Comparison of ENCODE assay signal across 8 cellular contexts in the genomic region with DNA sequence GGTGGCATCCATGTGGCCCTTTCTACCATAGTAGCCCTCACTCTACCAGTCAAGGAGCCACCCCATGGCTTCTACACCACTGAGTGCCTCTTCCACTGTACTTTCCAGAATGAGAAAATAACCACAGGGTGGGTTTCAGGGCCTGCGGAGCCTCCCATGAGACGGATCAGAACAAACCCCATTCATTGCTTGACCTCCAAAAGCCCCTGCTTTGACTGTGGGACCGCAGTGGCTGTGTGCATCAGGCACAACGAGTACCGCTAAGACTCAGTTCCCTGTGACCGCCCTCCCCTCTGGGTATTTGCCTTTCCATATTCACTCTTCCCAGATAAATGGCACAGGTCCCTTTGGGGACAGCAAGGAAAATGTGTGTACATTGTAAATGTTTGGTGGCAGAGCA. TPM values are rescaled to one million over a fixed set of nuclear protein-coding genes. Genes with fewer than 3 reads are reported as not detected.
"Had no signal": no experiment of that assay in that cellular context is flagged by ENCODE, and none has a peak within 500 bp of the region (broad histone marks: within the 10 kb centered on the region; RNA-seq: fewer than 3 reads in every experiment).

No MANE protein-coding gene starts in this region.

- FAIRE-seq: G401.6, GM12891, GM12892, GM18507, GM19239 had no signal

- DNase-seq: GDM1, GF-D8 had no signal

RNA-seq across cellular contexts. Expression of a gene that starts 11.5 kb away (rescaled TPM):
- total RNA-seq: G401 had no signal

RNA-seq across cellular contexts. Expression of a gene that starts 43.7 kb away (rescaled TPM):
- total RNA-seq: G401 had no signal
